1 cellular context compared by ENCODE assay signal in the genomic region with DNA sequence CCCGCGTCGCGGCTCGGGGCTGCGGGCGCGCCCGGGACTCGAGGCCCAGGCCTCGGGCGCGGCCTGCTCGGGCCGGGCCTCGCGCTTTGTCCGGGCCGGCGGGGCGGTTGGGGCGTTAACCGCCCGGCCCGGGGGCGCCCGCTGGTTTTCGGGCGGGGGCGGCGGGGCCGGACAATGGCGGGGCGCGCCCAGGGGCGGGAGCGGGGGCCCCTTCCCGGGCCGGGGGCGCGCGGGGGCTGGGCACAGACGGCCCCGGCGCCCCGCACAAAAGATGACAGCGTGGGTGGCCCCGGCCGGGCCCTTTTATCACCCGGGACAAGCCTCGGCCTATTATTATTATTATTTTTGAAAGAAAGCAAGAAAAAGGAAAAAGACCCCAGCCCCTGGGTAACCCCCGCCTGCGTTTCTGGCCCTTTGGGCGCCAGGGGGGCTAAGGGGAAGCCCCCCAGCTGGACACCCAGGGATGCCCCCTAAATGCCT.
TF ChIP-seq lines count a peak whose summit lies in the region.

No MANE protein-coding gene starts in this region.

TF ChIP-seq in K562, 482 proteins besides CTCF, POLR2A, EP300 and RAD21 (continued from another document):
- 0 out of 2 replicates have a peak, but pooled peaks have one; percentile 8 for TF ChIP-seq EGR1 (conservative IDR thresholded peaks at IDR 0.05)
- TF ChIP-seq ZBTB7A (IDR thresholded peaks at IDR 0.05; ENCODE audit: borderline replicate concordance, control insufficient read depth, low read depth, low read length): peak; percentile 65; the same call in 1 of the 2 replicates
- TF ChIP-seq, protein P1, sequence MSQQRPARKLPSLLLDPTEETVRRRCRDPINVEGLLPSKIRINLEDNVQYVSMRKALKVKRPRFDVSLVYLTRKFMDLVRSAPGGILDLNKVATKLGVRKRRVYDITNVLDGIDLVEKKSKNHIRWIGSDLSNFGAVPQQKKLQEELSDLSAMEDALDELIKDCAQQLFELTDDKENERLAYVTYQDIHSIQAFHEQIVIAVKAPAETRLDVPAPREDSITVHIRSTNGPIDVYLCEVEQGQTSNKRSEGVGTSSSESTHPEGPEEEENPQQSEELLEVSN (IDR thresholded peaks at IDR 0.05; ENCODE audit: borderline replicate concordance in 1 of 2, extremely low read depth in 1 of 2, insufficient read depth in 1 of 2, insufficient read length in 1 of 2, low read depth in 1 of 2, low read length in 1 of 2, poor library complexity in 1 of 2, severe bottlenecking in 1 of 2): peak in 1 of 2 experiments; percentile 35
- TF ChIP-seq CHD1 (IDR thresholded peaks at IDR 0.05; ENCODE audit: low read length): peak; percentile 85
- TF ChIP-seq, protein P2, sequence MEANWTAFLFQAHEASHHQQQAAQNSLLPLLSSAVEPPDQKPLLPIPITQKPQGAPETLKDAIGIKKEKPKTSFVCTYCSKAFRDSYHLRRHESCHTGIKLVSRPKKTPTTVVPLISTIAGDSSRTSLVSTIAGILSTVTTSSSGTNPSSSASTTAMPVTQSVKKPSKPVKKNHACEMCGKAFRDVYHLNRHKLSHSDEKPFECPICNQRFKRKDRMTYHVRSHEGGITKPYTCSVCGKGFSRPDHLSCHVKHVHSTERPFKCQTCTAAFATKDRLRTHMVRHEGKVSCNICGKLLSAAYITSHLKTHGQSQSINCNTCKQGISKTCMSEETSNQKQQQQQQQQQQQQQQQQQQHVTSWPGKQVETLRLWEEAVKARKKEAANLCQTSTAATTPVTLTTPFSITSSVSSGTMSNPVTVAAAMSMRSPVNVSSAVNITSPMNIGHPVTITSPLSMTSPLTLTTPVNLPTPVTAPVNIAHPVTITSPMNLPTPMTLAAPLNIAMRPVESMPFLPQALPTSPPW (CRISPR knock-in tag; IDR thresholded peaks at IDR 0.05): 0 out of 2 replicates have a peak, but pooled peaks have one; percentile 81
- 0 out of 4 replicates have a peak, but pooled peaks of 1 of the 2 experiments have one; percentile 16 for TF ChIP-seq TEAD1 (CRISPR knock-in tag; IDR thresholded peaks at IDR 0.05)
